In the genomic region with DNA sequence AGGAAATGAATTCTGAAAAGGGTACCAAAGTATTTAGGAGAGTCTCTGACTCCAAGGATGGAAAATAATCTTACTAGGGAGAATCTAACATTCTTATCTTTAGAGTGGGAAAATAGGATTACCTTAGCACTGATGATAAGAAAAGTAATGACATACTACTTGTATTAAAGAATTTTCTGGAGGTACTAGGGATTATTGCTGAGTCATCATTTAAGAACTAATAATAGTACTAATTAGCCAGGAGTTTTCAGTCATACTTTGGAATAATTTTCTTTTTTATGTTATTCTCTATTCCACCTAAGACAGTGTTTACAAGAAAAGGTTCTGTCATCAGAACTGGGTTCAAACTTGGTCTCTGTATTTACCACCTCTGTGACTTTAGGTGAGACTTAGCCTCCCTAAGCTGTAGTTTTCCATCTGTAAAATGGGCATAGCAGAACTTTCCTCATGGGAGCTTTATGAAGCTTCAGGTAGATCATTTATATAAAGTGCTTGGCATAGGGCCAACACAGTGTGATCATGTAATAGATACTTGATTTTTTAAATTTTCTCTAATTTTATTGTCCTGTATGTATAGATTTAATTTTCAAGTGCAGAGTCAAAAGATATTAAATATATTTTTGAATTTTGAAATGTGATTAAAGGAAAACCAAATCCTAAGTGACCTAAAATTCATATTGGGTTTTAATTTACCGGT, we compare ENCODE assay signal across 13 cellular contexts. TPM values are rescaled to one million over a fixed set of nuclear protein-coding genes. Genes with fewer than 3 reads are reported as not detected.
DNase-seq lines count a peak whose midpoint lies in the region; ATAC-seq and TF ChIP-seq lines count a peak whose summit lies in the region.
"Had no signal": no experiment of that assay in that cellular context is flagged by ENCODE, and none has a peak within 500 bp of the region (broad histone marks: within the 10 kb centered on the region; RNA-seq: fewer than 3 reads in every experiment).

No MANE protein-coding gene starts in this region.

- H3K79me2 ChIP-seq in ACC112 (ENCODE audit: control insufficient read depth, insufficient read depth, low read length, unreplicated experiment), result no peaks in the 10 kb centered on the region

- no peak overlapping the region for H3K9ac ChIP-seq in endodermal cell (ENCODE audit: extremely low read depth, low read length, poor library complexity, severe bottlenecking)

- no peaks in the 10 kb centered on the region for H3K9me3 ChIP-seq in RWPE2 (ENCODE audit: severe bottlenecking)
- no peaks in the 10 kb centered on the region for H3K9me3 ChIP-seq in endodermal cell (ENCODE audit: control insufficient read depth, low read length)

- no peaks in the 10 kb centered on the region for H3K36me3 Mint-ChIP-seq in endodermal cell (ENCODE audit: low read depth)
- no peaks in the 10 kb centered on the region for H3K36me3 Mint-ChIP-seq in osteocyte (ENCODE audit: unreplicated experiment)
- no peaks in the 10 kb centered on the region for H3K36me3 Mint-ChIP-seq in activated T-cell treated with anti-CD3 and anti-CD28 coated beads, Interleukin-2, amount 50 U/mL, for 4 hours (ENCODE audit: insufficient read depth)
- H3K36me3 Mint-ChIP-seq: activated CD4-positive, alpha-beta memory T cell treated with anti-CD3 and anti-CD28 coated beads for 36 hours had no signal

- no peak overlapping the region for H2AFZ ChIP-seq in ACC112 (ENCODE audit: low read length, unreplicated experiment)

- H3K4me1 ChIP-seq in ACC112 (ENCODE audit: control insufficient read depth, insufficient read depth, low read length, unreplicated experiment) (peaks cover 24% of the 10 kb centered on the region), RWPE2 (ENCODE audit: insufficient read depth, poor library complexity, severe bottlenecking) (peaks cover 37% of the 10 kb centered on the region), endodermal cell (ENCODE audit: control insufficient read depth, insufficient read depth, low read length) (no peaks in the 10 kb centered on the region)

- H3K4me1 Mint-ChIP-seq in endodermal cell (peaks cover 26% of the 10 kb centered on the region), osteocyte (ENCODE audit: unreplicated experiment) (peaks cover 32% of the 10 kb centered on the region)
- H3K4me1 Mint-ChIP-seq in activated T-cell treated with anti-CD3 and anti-CD28 coated beads, Interleukin-2, amount 50 U/mL, for 4 hours (ENCODE audit: low read depth), result no peaks in the 10 kb centered on the region

- H3K4me3 Mint-ChIP-seq in endodermal cell (no peak overlapping the region), osteocyte (ENCODE audit: unreplicated experiment) (no peak overlapping the region)
- no peak overlapping the region for H3K4me3 Mint-ChIP-seq in activated T-cell treated with anti-CD3 and anti-CD28 coated beads, Interleukin-2, amount 50 U/mL, for 4 hours
- H3K4me3 Mint-ChIP-seq: activated CD4-positive, alpha-beta memory T cell treated with anti-CD3 and anti-CD28 coated beads for 36 hours had no signal

- DNase-seq in RWPE2 (ENCODE audit: low spot score), result no peak
- DNase-seq in endodermal cell, result no peak
- DNase-seq in osteocyte (ENCODE audit: extremely low spot score, unreplicated experiment), result no peak
- no peak for DNase-seq in midbrain (lab: John Stamatoyannopoulos, UW)
- no peak for DNase-seq in epidermal melanocyte (ENCODE audit: insufficient read length, low spot score)
- DNase-seq in activated T-cell treated with anti-CD3 and anti-CD28 coated beads, Interleukin-2, amount 50 U/mL, for 4 hours, result no peak
- DNase-seq: activated CD4-positive, alpha-beta memory T cell treated with anti-CD3 and anti-CD28 coated beads for 36 hours; activated gamma-delta T cell; central memory CD4-positive, alpha-beta T cell; small intestine; T-helper 2 cell had no signal

- H3K4me3 ChIP-seq in ACC112 (ENCODE audit: low read depth, low read length) (no peak overlapping the region), RWPE2 (ENCODE audit: severe bottlenecking) (no peak overlapping the region), endodermal cell (ENCODE audit: low read length) (no peak overlapping the region)

- H3K27me3 ChIP-seq in ACC112 (ENCODE audit: insufficient read depth, low read length), result no peaks in the 10 kb centered on the region
- H3K27me3 ChIP-seq in RWPE2 (ENCODE audit: insufficient read depth, poor library complexity, severe bottlenecking), result no peaks in the 10 kb centered on the region
- H3K27me3 ChIP-seq in endodermal cell (ENCODE audit: control insufficient read depth, insufficient read depth, low read length, poor library complexity, severe bottlenecking), result no peaks in the 10 kb centered on the region

- H3K36me3 ChIP-seq in ACC112 (ENCODE audit: insufficient read depth, low read length) (no peaks in the 10 kb centered on the region), RWPE2 (ENCODE audit: low read depth) (no peaks in the 10 kb centered on the region; the same call in 1 of the 2 replicates), endodermal cell (ENCODE audit: control insufficient read depth, insufficient read depth, low read length) (no peaks in the 10 kb centered on the region)

- H3K27ac ChIP-seq in ACC112 (ENCODE audit: low read depth, low read length) (peak overlapping the region; percentile 92), RWPE2 (ENCODE audit: poor library complexity, severe bottlenecking) (peak overlapping the region; percentile 99), endodermal cell (ENCODE audit: low read depth, low read length) (no peak overlapping the region)

- peak overlapping the region; percentile 35 for H3K27ac Mint-ChIP-seq in endodermal cell
- peak overlapping the region; percentile 17 for H3K27ac Mint-ChIP-seq in osteocyte (ENCODE audit: unreplicated experiment)
- H3K27ac Mint-ChIP-seq: activated CD4-positive, alpha-beta memory T cell treated with anti-CD3 and anti-CD28 coated beads for 36 hours had no signal

- ATAC-seq in RWPE2 (ENCODE audit: low read depth) (no peak), HG03108 (IDR thresholded peaks at IDR 0.05; ENCODE audit: unreplicated experiment) (no peak)
- no peak for ATAC-seq in activated T-cell treated with anti-CD3 and anti-CD28 coated beads, Interleukin-2, amount 50 U/mL, for 4 hours

- TF ChIP-seq CTCF in RWPE2 (IDR thresholded peaks at IDR 0.05; ENCODE audit: poor library complexity, severe bottlenecking), result no peak
- no peak for TF ChIP-seq CTCF in endodermal cell (conservative IDR thresholded peaks at IDR 0.05)
- TF ChIP-seq CTCF in osteocyte (IDR thresholded peaks at IDR 0.05), result no peak

- H3K27me3 Mint-ChIP-seq in endodermal cell (ENCODE audit: insufficient read depth) (no peaks in the 10 kb centered on the region), osteocyte (ENCODE audit: unreplicated experiment) (peaks cover 15% of the 10 kb centered on the region)
- H3K27me3 Mint-ChIP-seq in activated T-cell treated with anti-CD3 and anti-CD28 coated beads, Interleukin-2, amount 50 U/mL, for 4 hours (ENCODE audit: low read depth), result peaks cover 2% of the 10 kb centered on the region
- H3K27me3 Mint-ChIP-seq: activated CD4-positive, alpha-beta memory T cell treated with anti-CD3 and anti-CD28 coated beads for 36 hours had no signal

- H3K9me3 Mint-ChIP-seq in endodermal cell (no peaks in the 10 kb centered on the region), osteocyte (ENCODE audit: unreplicated experiment) (no peaks in the 10 kb centered on the region)
- no peaks in the 10 kb centered on the region for H3K9me3 Mint-ChIP-seq in activated T-cell treated with anti-CD3 and anti-CD28 coated beads, Interleukin-2, amount 50 U/mL, for 4 hours
- H3K9me3 Mint-ChIP-seq: activated CD4-positive, alpha-beta memory T cell treated with anti-CD3 and anti-CD28 coated beads for 36 hours had no signal

- 100% methylated on average over 1 of the region's 1 CpG for WGBS in endodermal cell (ENCODE audit: insufficient coverage in 1 of 2, insufficient read length in 1 of 2), 2 experiments

RNA-seq across cellular contexts. Expression of a gene that starts 20.4 kb away (rescaled TPM):
- total RNA-seq in endodermal cell, result 1 to 10 TPM; 6.5 to 7.6 TPM
- 16.1 TPM for polyA plus RNA-seq in endodermal cell (2013, experiment 1 of 2)
- polyA plus RNA-seq in endodermal cell (2013, experiment 2 of 2), result 14.6 TPM
- 1.5 and 2.4 TPM in 2 replicates for total RNA-seq in osteocyte
- total RNA-seq in activated T-cell treated with anti-CD3 and anti-CD28 coated beads, Interleukin-2, amount 50 U/mL, for 4 hours, result under 1 TPM; 0.10 to 0.19 (median 0.11) TPM
- total RNA-seq: activated CD4-positive, alpha-beta memory T cell treated with anti-CD3 and anti-CD28 coated beads for 36 hours had no signal
